Comparison of ENCODE assay signal across 8 cellular contexts in genomic region chr6:73519943-73520687, GRCh38. TPM values are rescaled to one million over a fixed set of nuclear protein-coding genes. Genes with fewer than 3 reads are reported as not detected.
DNase-seq lines count a peak whose midpoint lies in the region; ATAC-seq lines count a peak whose summit lies in the region.

No MANE protein-coding gene starts in this region.

- peaks cover 2% of the 10 kb centered on the region for H3K4me1 ChIP-seq in mesendoderm (ENCODE audit: control insufficient read depth, low read depth, low read length)

- peak overlapping the region; percentile 72 for H2BK5ac ChIP-seq in mesendoderm (ENCODE audit: low read length)

- no CpG with 5 or more reads among the region's 55 CpGs for WGBS in mesendoderm (ENCODE audit: extremely low coverage, insufficient coverage, low lambda C conversion rate)

- H3K36me3 Mint-ChIP-seq in activated CD8-positive, alpha-beta memory T cell treated with anti-CD3 and anti-CD28 coated beads, Interleukin-2, amount 10 ng/mL, durations not matched to agents 7 days and 5 days: peaks cover 58% of the 10 kb centered on the region
- peaks cover 79% of the 10 kb centered on the region for H3K36me3 Mint-ChIP-seq in effector memory CD8-positive, alpha-beta T cell (ENCODE audit: insufficient read depth)

- H3K27me3 ChIP-seq in mesendoderm (ENCODE audit: insufficient read depth, low read length, poor library complexity): no peaks in the 10 kb centered on the region

- H4K5ac ChIP-seq in mesendoderm (ENCODE audit: low read length): no peak overlapping the region

- CTCF ChIA-PET in activated CD8-positive, alpha-beta memory T cell treated with anti-CD3 and anti-CD28 coated beads, Interleukin-2, amount 10 ng/mL, durations not matched to agents 7 days and 5 days (lab: Charles Lee): interaction anchor here (0.6 to 5.9 kb wide), 9 partner anchors 17 to 133 kb away, joined by 3 to 42 read pairs (median 5); partner anchors contain the start of genes CGAS and SLC17A5

- no peak overlapping the region for H2AK5ac ChIP-seq in mesendoderm (ENCODE audit: low read length)

- H3K27me3 Mint-ChIP-seq in activated CD8-positive, alpha-beta memory T cell treated with anti-CD3 and anti-CD28 coated beads, Interleukin-2, amount 10 ng/mL, durations not matched to agents 7 days and 5 days: no peaks in the 10 kb centered on the region
- no peaks in the 10 kb centered on the region for H3K27me3 Mint-ChIP-seq in effector memory CD8-positive, alpha-beta T cell

- H2BK120ac ChIP-seq in mesendoderm (ENCODE audit: low read depth, low read length): peak overlapping the region; percentile 50

- H3K36me3 ChIP-seq in mesendoderm (ENCODE audit: control insufficient read depth, insufficient read depth, low read length): peaks cover 15% of the 10 kb centered on the region

- H3K18ac ChIP-seq in mesendoderm (ENCODE audit: low read length): peak overlapping the region; percentile 97

- H3K56ac ChIP-seq in mesendoderm (ENCODE audit: low read length): peak overlapping the region; percentile 100

- H3K4ac ChIP-seq in mesendoderm (ENCODE audit: low read depth, low read length): peak overlapping the region; percentile 74

- DNase-seq in AG20443 (ENCODE audit: low spot score) (peak; percentile 66), NCI-H774 (lab: John Stamatoyannopoulos, UW) (peak; percentile 79), mesendoderm (peak; percentile 87)
- DNase-seq in activated CD8-positive, alpha-beta memory T cell treated with anti-CD3 and anti-CD28 coated beads, Interleukin-2, amount 10 ng/mL, durations not matched to agents 7 days and 5 days: peak; percentile 86
- DNase-seq in effector memory CD8-positive, alpha-beta T cell: peak; percentile 66 to 71 (median 70)
- peak; percentile 67 for DNase-seq in stimulated activated CD8-positive, alpha-beta memory T cell treated with anti-CD3 and anti-CD28 coated beads, Interleukin-12 subunit alpha, Interleukin-12 subunit beta, amount 100 ng/mL, for 1 hour (ENCODE audit: low read depth)

- H3K79me1 ChIP-seq in mesendoderm (ENCODE audit: low read length): peaks cover 2% of the 10 kb centered on the region

- ATAC-seq in GM21423 (IDR thresholded peaks at IDR 0.05; ENCODE audit: unreplicated experiment): peak; percentile 16
- peak; percentile 21 for ATAC-seq in activated CD8-positive, alpha-beta memory T cell treated with anti-CD3 and anti-CD28 coated beads, Interleukin-2, amount 10 ng/mL, durations not matched to agents 7 days and 5 days
- ATAC-seq in effector memory CD8-positive, alpha-beta T cell (replicated peaks): peak; percentile 26
- ATAC-seq in GM19035 (IDR thresholded peaks at IDR 0.05; ENCODE audit: unreplicated experiment): no peak

- peak overlapping the region; percentile 98 for H3K27ac ChIP-seq in mesendoderm (ENCODE audit: low read depth, low read length)

- peak overlapping the region; percentile 95 for H3K4me3 ChIP-seq in mesendoderm (ENCODE audit: low read length)

- H3K4me3 Mint-ChIP-seq in activated CD8-positive, alpha-beta memory T cell treated with anti-CD3 and anti-CD28 coated beads, Interleukin-2, amount 10 ng/mL, durations not matched to agents 7 days and 5 days: peak overlapping the region; percentile 96
- peak overlapping the region; percentile 94 to 96 for H3K4me3 Mint-ChIP-seq in effector memory CD8-positive, alpha-beta T cell

- H4K8ac ChIP-seq in mesendoderm (ENCODE audit: low read depth, low read length): peak overlapping the region; percentile 59

- H3K9me3 Mint-ChIP-seq in activated CD8-positive, alpha-beta memory T cell treated with anti-CD3 and anti-CD28 coated beads, Interleukin-2, amount 10 ng/mL, durations not matched to agents 7 days and 5 days (ENCODE audit: low read depth): no peaks in the 10 kb centered on the region
- H3K9me3 Mint-ChIP-seq in effector memory CD8-positive, alpha-beta T cell: no peaks in the 10 kb centered on the region

- peak overlapping the region; percentile 81 for H3K23ac ChIP-seq in mesendoderm (ENCODE audit: low read length)

- no peak overlapping the region for H2BK15ac ChIP-seq in mesendoderm (replicated peaks; ENCODE audit: low read depth)

- peaks cover 24% of the 10 kb centered on the region for H3K79me2 ChIP-seq in mesendoderm (ENCODE audit: control insufficient read depth, insufficient read depth, low read length)

- peak overlapping the region; percentile 99 for H3K27ac Mint-ChIP-seq in activated CD8-positive, alpha-beta memory T cell treated with anti-CD3 and anti-CD28 coated beads, Interleukin-2, amount 10 ng/mL, durations not matched to agents 7 days and 5 days
- peak overlapping the region; percentile 97 to 100 for H3K27ac Mint-ChIP-seq in effector memory CD8-positive, alpha-beta T cell

- peak overlapping the region; percentile 18 for H3K4me2 ChIP-seq in mesendoderm (ENCODE audit: low read length)

- H3K9ac ChIP-seq in mesendoderm (ENCODE audit: low read length): peak overlapping the region; percentile 96

- H3K4me1 Mint-ChIP-seq in activated CD8-positive, alpha-beta memory T cell treated with anti-CD3 and anti-CD28 coated beads, Interleukin-2, amount 10 ng/mL, durations not matched to agents 7 days and 5 days: peaks cover 54% of the 10 kb centered on the region
- H3K4me1 Mint-ChIP-seq in effector memory CD8-positive, alpha-beta T cell (ENCODE audit: low read depth in 2 of 2): peaks cover 47 to 73% of the 10 kb centered on the region in 2 donors

RNA-seq across cellular contexts. Expression of gene EEF1A1, which starts 0.7 kb away (rescaled TPM):
- 1,000 to 10,000 TPM; 5,026 to 6,984 TPM for total RNA-seq in activated CD8-positive, alpha-beta memory T cell treated with anti-CD3 and anti-CD28 coated beads, Interleukin-2, amount 10 ng/mL, durations not matched to agents 7 days and 5 days
- 13,473 TPM for polyA plus RNA-seq in mesendoderm (2013, experiment 1 of 2)
- 13,556 TPM for polyA plus RNA-seq in mesendoderm (2013, experiment 2 of 2)

RNA-seq across cellular contexts. Expression of gene MTO1, which starts 58.6 kb away (rescaled TPM):
- 10 to 100 TPM; 65.8 to 66.6 TPM for total RNA-seq in activated CD8-positive, alpha-beta memory T cell treated with anti-CD3 and anti-CD28 coated beads, Interleukin-2, amount 10 ng/mL, durations not matched to agents 7 days and 5 days
- 18.4 TPM for polyA plus RNA-seq in mesendoderm (2013, experiment 1 of 2)
- polyA plus RNA-seq in mesendoderm (2013, experiment 2 of 2): 17.3 TPM
